ENCODE assay signal across 18 cellular contexts in the genomic region with DNA sequence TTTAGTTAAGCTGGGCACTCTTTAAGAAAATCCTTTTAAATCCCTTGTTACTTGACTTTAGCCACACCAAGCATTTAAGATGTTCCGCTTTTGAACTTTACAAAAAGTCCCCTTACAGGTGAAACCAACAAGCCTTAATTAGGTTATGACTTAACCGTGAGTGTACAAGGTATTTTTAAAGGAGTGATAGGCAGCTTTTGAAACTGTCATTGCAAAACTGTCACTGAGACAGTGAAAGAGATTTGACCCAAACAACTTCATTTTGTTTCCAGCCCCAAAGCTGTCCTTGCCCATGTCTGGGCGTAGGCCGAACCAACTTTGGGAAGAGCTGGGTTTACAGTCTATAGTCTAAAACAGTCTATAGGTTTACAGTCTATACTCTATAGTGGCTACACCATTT.
A peak's percentile ranks its signal among the peaks of the same experiment; 100 is the strongest.
DNase-seq lines count a peak whose midpoint lies in the region; ATAC-seq and TF ChIP-seq lines count a peak whose summit lies in the region.
"Had no signal": no experiment of that assay in that cellular context is flagged by ENCODE, and none has a peak within 500 bp of the region (broad histone marks: within the 10 kb centered on the region; RNA-seq: fewer than 3 reads in every experiment).

No MANE protein-coding gene starts in this region.

- no peaks in the 10 kb centered on the region for H3F3A ChIP-seq in neural progenitor cell (ENCODE audit: low read depth)

- no peaks in the 10 kb centered on the region for H3K36me3 ChIP-seq in neural progenitor cell
- H3K36me3 ChIP-seq: gastrocnemius medialis, prostate gland had no signal

- no peaks in the 10 kb centered on the region for H3K79me2 ChIP-seq in neural progenitor cell (ENCODE audit: low read depth)

- H3K4me3 ChIP-seq in neural progenitor cell: no peak overlapping the region
- H3K4me3 ChIP-seq: gastrocnemius medialis, prostate gland had no signal

- H3K9ac ChIP-seq in neural progenitor cell: no peak overlapping the region

- peak; percentile 64 for ATAC-seq in GM18519 (IDR thresholded peaks at IDR 0.05; ENCODE audit: low FRiP score, unreplicated experiment)
- ATAC-seq in GM21367 (IDR thresholded peaks at IDR 0.05; ENCODE audit: unreplicated experiment): peak; percentile 55
- peak; percentile 60 for ATAC-seq in HG02885 (IDR thresholded peaks at IDR 0.05; ENCODE audit: poor library complexity, unreplicated experiment)
- no peak for ATAC-seq in activated B cell treated with CpG ODN at 0.5 μM for 24 hours (ENCODE audit: low read depth)
- ATAC-seq: gastrocnemius medialis, HCT116 had no signal

- POLR2A ChIA-PET in activated B cell treated with CpG ODN at 0.5 μM for 24 hours (lab: Charles Lee): no interaction called here

- no peaks in the 10 kb centered on the region for H3K4me1 ChIP-seq in neural progenitor cell
- H3K4me1 ChIP-seq: prostate gland had no signal

- peaks cover 4% of the 10 kb centered on the region for H3K9me3 ChIP-seq in neural progenitor cell (ENCODE audit: low read depth)
- H3K9me3 ChIP-seq: gastrocnemius medialis, prostate gland had no signal

- H3K27ac Mint-ChIP-seq in activated B cell treated with CpG ODN at 0.5 μM for 24 hours: peak overlapping the region; percentile 35
- H3K27ac Mint-ChIP-seq in neural progenitor cell: no peak overlapping the region
- H3K27ac Mint-ChIP-seq: B cell, natural killer cell had no signal

- H3K9me3 Mint-ChIP-seq in activated B cell treated with CpG ODN at 0.5 μM for 24 hours (peaks cover 8% of the 10 kb centered on the region), neural progenitor cell (peaks cover 8% of the 10 kb centered on the region)
- H3K9me3 Mint-ChIP-seq: natural killer cell had no signal

- peaks cover 21% of the 10 kb centered on the region for H3K4me1 Mint-ChIP-seq in activated B cell treated with CpG ODN at 0.5 μM for 24 hours
- peaks cover 8% of the 10 kb centered on the region for H3K4me1 Mint-ChIP-seq in neural progenitor cell

- no peaks in the 10 kb centered on the region for H3K27me3 ChIP-seq in neural progenitor cell
- H3K27me3 ChIP-seq: gastrocnemius medialis had no signal

- H2AFZ ChIP-seq in neural progenitor cell (replicated peaks): no peak overlapping the region

- H4K20me1 ChIP-seq in neural progenitor cell (ENCODE audit: low read depth): no peaks in the 10 kb centered on the region

- H3K27me3 Mint-ChIP-seq in activated B cell treated with CpG ODN at 0.5 μM for 24 hours (no peaks in the 10 kb centered on the region), neural progenitor cell (ENCODE audit: insufficient read depth, low read depth) (peaks cover 5% of the 10 kb centered on the region)
- H3K27me3 Mint-ChIP-seq: B cell had no signal

- TF ChIP-seq CTCF in activated B cell treated with CpG ODN at 0.5 μM for 24 hours (IDR thresholded peaks at IDR 0.05): no peak
- no peak for TF ChIP-seq CTCF in neural progenitor cell (IDR thresholded peaks at IDR 0.05)

- CTCF ChIA-PET in activated B cell treated with CpG ODN at 0.5 μM for 24 hours (lab: Charles Lee): no interaction called here

- intact Hi-C loops in activated B cell treated with CpG ODN at 0.5 μM for 24 hours (cut with micrococcal nuclease): loop anchor here (5.0 kb wide), 1 partner anchor 49 kb away; no protein-coding TSS in a partner anchor

- H3K4me2 ChIP-seq in neural progenitor cell: no peak overlapping the region

- no peak overlapping the region for H3K4me3 Mint-ChIP-seq in activated B cell treated with CpG ODN at 0.5 μM for 24 hours
- H3K4me3 Mint-ChIP-seq in neural progenitor cell: no peak overlapping the region
- H3K4me3 Mint-ChIP-seq: B cell, natural killer cell had no signal

- H3K36me3 Mint-ChIP-seq in activated B cell treated with CpG ODN at 0.5 μM for 24 hours (ENCODE audit: low read depth) (peaks cover 7% of the 10 kb centered on the region), neural progenitor cell (peaks cover 3% of the 10 kb centered on the region)
- H3K36me3 Mint-ChIP-seq: natural killer cell had no signal

- no peak overlapping the region for H3K27ac ChIP-seq in neural progenitor cell
- H3K27ac ChIP-seq: gastrocnemius medialis, prostate gland had no signal

- DNase-seq in activated B cell treated with CpG ODN at 0.5 μM for 24 hours: no peak
- DNase-seq in stimulated activated CD8-positive, alpha-beta memory T cell treated with anti-CD3 and anti-CD28 coated beads, Interleukin-4, amount 100 ng/mL, for 48 hours: no peak
- DNase-seq in DMS53 treated with DMSO at 0.1 percent for 48 hours (lab: John Stamatoyannopoulos, UW; ENCODE audit: unreplicated experiment): no peak
- no peak for DNase-seq in NCI-H187 (lab: John Stamatoyannopoulos, UW)
- DNase-seq in neural progenitor cell (ENCODE audit: low spot score): no peak
- DNase-seq: activated CD4-positive, alpha-beta T cell treated with anti-CD3 and anti-CD28 coated beads, Interleukin-2, amount 50 U/mL, for 4 hours; anterior cingulate cortex; gastrocnemius medialis; natural killer cell; NCI-H1092; NCI-H2227 treated with DMSO at 0.1 percent for 48 hours; stimulated activated CD4-positive, alpha-beta T cell treated with anti-CD3 and anti-CD28 coated beads, Interleukin-12 subunit alpha, Interleukin-12 subunit beta, amount 100 ng/mL, for 4 hours had no signal
